2 cellular contexts compared by ENCODE assay signal in genomic region chr21:42534901-42535378, GRCh38.
TF ChIP-seq lines count a peak whose summit lies in the region.

No MANE protein-coding gene starts in this region.

TF ChIP-seq in liver, 16 proteins besides CTCF, POLR2A, EP300 and RAD21 (continued from another document):
- TF ChIP-seq RXRA (IDR thresholded peaks at IDR 0.05) (no peak), SP1 (IDR thresholded peaks at IDR 0.05) (peak; percentile 8), YY1 (IDR thresholded peaks at IDR 0.05) (no peak), HNF4A (conservative IDR thresholded peaks at IDR 0.05) (peak; percentile 57 to 59), MAX (IDR thresholded peaks at IDR 0.05) (no peak), ZBTB33 (IDR thresholded peaks at IDR 0.05) (no peak), REST (IDR thresholded peaks at IDR 0.05) (no peak), ATF3 (IDR thresholded peaks at IDR 0.05) (no peak)

TF ChIP-seq in HepG2, 621 proteins besides CTCF, POLR2A, EP300 and RAD21 (continued from another document):
- TF ChIP-seq HMGXB4 (CRISPR knock-in tag; IDR thresholded peaks at IDR 0.05; ENCODE audit: borderline replicate concordance in 1 of 2, low read depth in 1 of 2) (no peak), SETDB1 (CRISPR knock-in tag; IDR thresholded peaks at IDR 0.05; ENCODE audit: borderline replicate concordance) (no peak), ZSCAN30 (CRISPR knock-in tag; IDR thresholded peaks at IDR 0.05) (no peak), ZNF747 (CRISPR knock-in tag; IDR thresholded peaks at IDR 0.05; ENCODE audit: borderline replicate concordance) (no peak), TBL1XR1 (IDR thresholded peaks at IDR 0.05; ENCODE audit: borderline replicate concordance, low read length, partially characterized antibody) (no peak)
